In genomic region chr9:93212409-93212808, GRCh38 we compare ENCODE assay signal across 24 cellular contexts. TPM values are rescaled to one million over a fixed set of nuclear protein-coding genes. Genes with fewer than 3 reads are reported as not detected.
DNase-seq lines count a peak whose midpoint lies in the region; ATAC-seq and TF ChIP-seq lines count a peak whose summit lies in the region.
"Had no signal": no experiment of that assay in that cellular context is flagged by ENCODE, and none has a peak within 500 bp of the region (broad histone marks: within the 10 kb centered on the region; RNA-seq: fewer than 3 reads in every experiment).

No MANE protein-coding gene starts in this region.

- intact Hi-C loops in body of pancreas (cut with DNase I): no loop called here
- intact Hi-C loops in left ventricle myocardium inferior (cut with micrococcal nuclease): no loop called here
- intact Hi-C loops in posterior vena cava (cut with DNase I): no loop called here
- intact Hi-C loops in upper lobe of right lung (cut with DNase I): no loop called here
- intact Hi-C loops in Calu3 (cut with micrococcal nuclease; ENCODE audit: unreplicated experiment): no loop called here

- H3K36me3 ChIP-seq in body of pancreas (replicated peaks in 1 of 2; ENCODE audit: insufficient read depth in 1 of 2, low read depth in 2 of 2) (no peaks in the 10 kb centered on the region), left ventricle myocardium inferior (no peaks in the 10 kb centered on the region), upper lobe of right lung (no peaks in the 10 kb centered on the region)

- DNase-seq in body of pancreas: no peak
- no peak for DNase-seq in left ventricle myocardium inferior
- peak; percentile 17 for DNase-seq in posterior vena cava (ENCODE audit: low spot score)
- peak; percentile 57 for DNase-seq in upper lobe of right lung
- DNase-seq in NCI-H345 treated with DMSO at 0.1 percent for 48 hours (lab: John Stamatoyannopoulos, UW; ENCODE audit: unreplicated experiment): no peak
- no peak for DNase-seq in Calu3
- DNase-seq in activated CD8-positive, alpha-beta T cell treated with anti-CD3 and anti-CD28 coated beads, Interleukin-2, amount 10 ng/mL, durations not matched to agents 7 days and 5 days: no peak
- DNase-seq: C1 segment of cervical spinal cord; CD4-positive, alpha-beta memory T cell; COR-L47; DMS79 treated with DMSO at 0.1 percent for 48 hours; GF-D8; GOT3; NCI-H1092; NCI-H1417 treated with DMSO at 0.1 percent for 48 hours; NCI-H1694 treated with DMSO at 0.1 percent for 48 hours; NCI-H2081; NCI-H2227 treated with DMSO at 0.1 percent for 48 hours; NCI-H510A; RPMI8226; SIG-M5 had no signal

- H3K4me3 Mint-ChIP-seq in Calu3 (ENCODE audit: low read depth, unreplicated experiment): no peak overlapping the region
- H3K4me3 Mint-ChIP-seq in activated CD8-positive, alpha-beta T cell treated with anti-CD3 and anti-CD28 coated beads, Interleukin-2, amount 10 ng/mL, durations not matched to agents 7 days and 5 days: no peak overlapping the region
- H3K4me3 Mint-ChIP-seq: CD4-positive, alpha-beta memory T cell had no signal

- H3K4me1 ChIP-seq in body of pancreas (peaks cover 48% of the 10 kb centered on the region), left ventricle myocardium inferior (peaks cover 68% of the 10 kb centered on the region), upper lobe of right lung (no peaks in the 10 kb centered on the region)

- H3K9me3 ChIP-seq in body of pancreas (no peaks in the 10 kb centered on the region), left ventricle myocardium inferior (replicated peaks) (peaks cover 13% of the 10 kb centered on the region), upper lobe of right lung (peaks cover 6% of the 10 kb centered on the region)

- peaks cover 9% of the 10 kb centered on the region for H3K9me3 Mint-ChIP-seq in Calu3 (ENCODE audit: low read depth, unreplicated experiment)
- H3K9me3 Mint-ChIP-seq in activated CD8-positive, alpha-beta T cell treated with anti-CD3 and anti-CD28 coated beads, Interleukin-2, amount 10 ng/mL, durations not matched to agents 7 days and 5 days (ENCODE audit: insufficient read depth): peaks cover 5% of the 10 kb centered on the region

- whole genome bisulfite sequencing in body of pancreas, 2 donors: 20 to 60% methylated on average over 1 to 5 of the region's 5 CpGs

- TF ChIP-seq CTCF in body of pancreas (IDR thresholded peaks at IDR 0.05) (no peak), left ventricle myocardium inferior (IDR thresholded peaks at IDR 0.05; ENCODE audit: borderline replicate concordance) (no peak), upper lobe of right lung (IDR thresholded peaks at IDR 0.05) (no peak), Calu3 (IDR thresholded peaks at IDR 0.05; ENCODE audit: unreplicated experiment) (no peak)

- BruUV-seq in Calu3 (replicated peaks; lab: Mats Ljungman, UMichigan): no TSS peak

- H3K27ac ChIP-seq in body of pancreas (peak overlapping the region in 3 of 4 donors; percentile 10 to 49 (median 20)), left ventricle myocardium inferior (replicated peaks) (peak overlapping the region; percentile 74), upper lobe of right lung (no peak overlapping the region)
- H3K27ac ChIP-seq: HL-60, SK-N-MC had no signal

- CTCF ChIA-PET in Calu3 (lab: Charles Lee): no interaction called here
- CTCF ChIA-PET in activated CD8-positive, alpha-beta T cell treated with anti-CD3 and anti-CD28 coated beads, Interleukin-2, amount 10 ng/mL, durations not matched to agents 7 days and 5 days (lab: Charles Lee): no interaction called here

- POLR2A ChIA-PET in activated CD8-positive, alpha-beta T cell treated with anti-CD3 and anti-CD28 coated beads, Interleukin-2, amount 10 ng/mL, durations not matched to agents 7 days and 5 days (lab: Charles Lee): interaction anchor here (0.6 kb wide), 1 partner anchor 117 kb away, joined by 3 read pairs; no protein-coding TSS in a partner anchor

- H3K36me3 Mint-ChIP-seq in Calu3 (ENCODE audit: insufficient read depth, unreplicated experiment): peaks cover 6% of the 10 kb centered on the region
- no peaks in the 10 kb centered on the region for H3K36me3 Mint-ChIP-seq in activated CD8-positive, alpha-beta T cell treated with anti-CD3 and anti-CD28 coated beads, Interleukin-2, amount 10 ng/mL, durations not matched to agents 7 days and 5 days (ENCODE audit: low read depth)

- H3K4me3 ChIP-seq in body of pancreas (no peak overlapping the region), left ventricle myocardium inferior (no peak overlapping the region), upper lobe of right lung (no peak overlapping the region)
- H3K4me3 ChIP-seq: SK-N-MC had no signal

- H3K4me1 Mint-ChIP-seq in Calu3 (ENCODE audit: low read depth, unreplicated experiment): peaks cover 21% of the 10 kb centered on the region
- no peaks in the 10 kb centered on the region for H3K4me1 Mint-ChIP-seq in activated CD8-positive, alpha-beta T cell treated with anti-CD3 and anti-CD28 coated beads, Interleukin-2, amount 10 ng/mL, durations not matched to agents 7 days and 5 days (ENCODE audit: low read depth)
- H3K4me1 Mint-ChIP-seq: CD4-positive, alpha-beta memory T cell had no signal

- no peak overlapping the region for H3K27ac Mint-ChIP-seq in Calu3 (ENCODE audit: unreplicated experiment)
- no peak overlapping the region for H3K27ac Mint-ChIP-seq in activated CD8-positive, alpha-beta T cell treated with anti-CD3 and anti-CD28 coated beads, Interleukin-2, amount 10 ng/mL, durations not matched to agents 7 days and 5 days
- H3K27ac Mint-ChIP-seq: CD4-positive, alpha-beta memory T cell had no signal

- no peak for ATAC-seq in body of pancreas
- ATAC-seq in upper lobe of right lung: no peak
- no peak for ATAC-seq in activated CD8-positive, alpha-beta T cell treated with anti-CD3 and anti-CD28 coated beads, Interleukin-2, amount 10 ng/mL, durations not matched to agents 7 days and 5 days
- ATAC-seq: HCT116 had no signal

- TF ChIP-seq POLR2A in body of pancreas (IDR thresholded peaks at IDR 0.05): no peak

- H3K27me3 Mint-ChIP-seq in Calu3 (ENCODE audit: unreplicated experiment): no peaks in the 10 kb centered on the region
- peaks cover 2% of the 10 kb centered on the region for H3K27me3 Mint-ChIP-seq in activated CD8-positive, alpha-beta T cell treated with anti-CD3 and anti-CD28 coated beads, Interleukin-2, amount 10 ng/mL, durations not matched to agents 7 days and 5 days (ENCODE audit: low read depth)

- no peaks in the 10 kb centered on the region for H3K27me3 ChIP-seq in body of pancreas
- no peaks in the 10 kb centered on the region for H3K27me3 ChIP-seq in left ventricle myocardium inferior (ENCODE audit: low read depth)
- H3K27me3 ChIP-seq in upper lobe of right lung: no peaks in the 10 kb centered on the region

RNA-seq across cellular contexts. Expression of gene WNK2, which starts 28.5 kb away (rescaled TPM):
- total RNA-seq in body of pancreas: 100 to 1,000 TPM in 1 of 2 donors, 10 to 100 TPM in 1; 85.4 to 173 TPM
- 218 TPM for total RNA-seq in left ventricle myocardium inferior
- 10 to 100 TPM; 34.8 to 39.5 TPM for total RNA-seq in posterior vena cava
- 0.35 TPM for total RNA-seq in upper lobe of right lung
- 81.2 and 85.7 TPM in 2 replicates for total RNA-seq in Calu3 (2022)
- not detected for total RNA-seq in activated CD8-positive, alpha-beta T cell treated with anti-CD3 and anti-CD28 coated beads, Interleukin-2, amount 10 ng/mL, durations not matched to agents 7 days and 5 days

Comparison
In these comparisons a context has a peak if more than half of its experiments do, and no peak if none do; other contexts are left out.
1. DNase-seq: peak in posterior vena cava (single experiment) and upper lobe of right lung (single experiment); none in body of pancreas (0 of 4), left ventricle myocardium inferior (single experiment), NCI-H345 treated with DMSO at 0.1 percent for 48 hours (single experiment), Calu3 (single experiment) and activated CD8-positive, alpha-beta T cell treated with anti-CD3 and anti-CD28 coated beads, Interleukin-2, amount 10 ng/mL, durations not matched to agents 7 days and 5 days (single experiment).
2. RNA of gene WNK2, which starts 28.5 kb away (total RNA-seq): 218 TPM in left ventricle myocardium inferior (single experiment), 85.4 to 173 TPM in body of pancreas, 81.2 to 85.7 TPM in Calu3 and 34.8 to 39.5 TPM in posterior vena cava; not detected in activated CD8-positive, alpha-beta T cell treated with anti-CD3 and anti-CD28 coated beads, Interleukin-2, amount 10 ng/mL, durations not matched to agents 7 days and 5 days and 0.35 TPM in upper lobe of right lung (single experiment); every median in the first group is over 10 times any median in the second.